ENCODE assay signal across 9 cellular contexts in genomic region chr13:111031531-111031961, GRCh38.
DNase-seq lines count a peak whose midpoint lies in the region; TF ChIP-seq lines count a peak whose summit lies in the region.
"Had no signal": no experiment of that assay in that cellular context is flagged by ENCODE, and none has a peak within 500 bp of the region (broad histone marks: within the 10 kb centered on the region; RNA-seq: fewer than 3 reads in every experiment).

No MANE protein-coding gene starts in this region.

- peaks cover 16% of the 10 kb centered on the region for H3K4me1 Mint-ChIP-seq in osteocyte (ENCODE audit: unreplicated experiment)

- H3K9me3 Mint-ChIP-seq in osteocyte (ENCODE audit: unreplicated experiment), result no peaks in the 10 kb centered on the region

- TF ChIP-seq CTCF in osteocyte (IDR thresholded peaks at IDR 0.05), result no peak

- DNase-seq in EH (ENCODE audit: low read depth) (peak; percentile 91), M059J (ENCODE audit: low read depth) (peak; percentile 90), osteocyte (ENCODE audit: extremely low spot score, unreplicated experiment) (no peak), foreskin melanocyte (no peak), superior temporal gyrus (ENCODE audit: extremely low spot score) (no peak), NCI-H526 (lab: John Stamatoyannopoulos, UW) (no peak)
- peak; percentile 67 for DNase-seq in activated effector memory CD4-positive, alpha-beta T cell treated with anti-CD3 and anti-CD28 coated beads, Interleukin-2, amount 50 U/mL, for 16 hours
- DNase-seq: amygdala, NCI-H2081 had no signal

- peaks cover 2% of the 10 kb centered on the region for H3K36me3 Mint-ChIP-seq in osteocyte (ENCODE audit: unreplicated experiment)

- peak overlapping the region; percentile 63 for H3K27ac Mint-ChIP-seq in osteocyte (ENCODE audit: unreplicated experiment)

- peaks cover 13% of the 10 kb centered on the region for H3K27me3 Mint-ChIP-seq in osteocyte (ENCODE audit: unreplicated experiment)

- H3K4me3 Mint-ChIP-seq in osteocyte (ENCODE audit: unreplicated experiment), result no peak overlapping the region

Comparison
In these comparisons a context has a peak if more than half of its experiments do, and no peak if none do; other contexts are left out.
1. DNase-seq: peak in EH (single experiment), M059J (single experiment) and activated effector memory CD4-positive, alpha-beta T cell treated with anti-CD3 and anti-CD28 coated beads, Interleukin-2, amount 50 U/mL, for 16 hours (single experiment); none in osteocyte (single experiment), foreskin melanocyte (single experiment), superior temporal gyrus (single experiment) and NCI-H526 (0 of 2).